In the genomic region with DNA sequence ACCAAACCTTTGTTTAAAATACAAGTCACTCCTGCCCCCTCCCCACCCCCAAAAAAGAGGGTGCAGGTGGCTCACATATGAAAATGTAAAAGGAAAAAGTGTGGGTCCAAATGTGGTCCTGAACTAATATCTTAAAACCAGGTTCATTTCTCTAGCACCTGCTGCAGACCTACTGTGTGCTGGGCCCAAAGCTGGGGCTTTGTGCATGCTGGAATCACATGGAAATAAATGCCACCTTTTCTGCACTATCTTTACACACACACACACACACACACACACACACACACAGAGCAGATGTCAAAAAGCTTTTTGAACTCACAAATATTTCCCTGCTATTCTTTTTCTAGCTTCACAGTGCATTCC, we compare ENCODE assay signal across 16 cellular contexts. TPM values are rescaled to one million over a fixed set of nuclear protein-coding genes. Genes with fewer than 3 reads are reported as not detected.
A peak's percentile ranks its signal among the peaks of the same experiment; 100 is the strongest.
DNase-seq lines count a peak whose midpoint lies in the region; ATAC-seq, FAIRE-seq and TF ChIP-seq lines count a peak whose summit lies in the region.
"Had no signal": no experiment of that assay in that cellular context is flagged by ENCODE, and none has a peak within 500 bp of the region (broad histone marks: within the 10 kb centered on the region; RNA-seq: fewer than 3 reads in every experiment).

No MANE protein-coding gene starts in this region.

- H3K36me3 ChIP-seq in HepG2 (replicated peaks in 1 of 2; ENCODE audit: control insufficient read depth in 1 of 2, insufficient read depth in 2 of 2, low read length in 2 of 2) (no peaks in the 10 kb centered on the region), right lobe of liver (no peaks in the 10 kb centered on the region)

- no peak overlapping the region for H3K27ac ChIP-seq in HepG2 (ENCODE audit: extremely low read length, insufficient read depth, low read length)
- no peak overlapping the region for H3K27ac ChIP-seq in right lobe of liver
- H3K27ac ChIP-seq: PC-9 had no signal

- no peak for DNase-seq in HepG2 (ENCODE audit: low spot score)
- no peak for DNase-seq in right lobe of liver
- DNase-seq in activated CD4-positive, alpha-beta memory T cell treated with anti-CD3 and anti-CD28 coated beads for 36 hours: no peak
- no peak for DNase-seq in glutamatergic neuron
- no peak for DNase-seq in type B pancreatic cell (ENCODE audit: extremely low spot score, unreplicated experiment)
- no peak for DNase-seq in NAMALWA (ENCODE audit: low spot score)
- DNase-seq in amniotic stem cell (lab: John Stamatoyannopoulos, UW): no peak
- DNase-seq: activated B cell treated with CpG ODN at 0.5 μM for 24 hours, PC-9 had no signal

- TF ChIP-seq EP300 in HepG2 (IDR thresholded peaks at IDR 0.05; ENCODE audit: low read depth in 2 of 2, low read length in 2 of 2): no peak
- TF ChIP-seq EP300 in HepG2 (CRISPR knock-in tag; IDR thresholded peaks at IDR 0.05; ENCODE audit: borderline replicate concordance): no peak

- peaks cover 32% of the 10 kb centered on the region for H3K4me1 Mint-ChIP-seq in activated CD4-positive, alpha-beta memory T cell treated with anti-CD3 and anti-CD28 coated beads for 36 hours (ENCODE audit: low read depth)
- H3K4me1 Mint-ChIP-seq in glutamatergic neuron (ENCODE audit: low read depth, unreplicated experiment) (peaks cover 17% of the 10 kb centered on the region), type B pancreatic cell (ENCODE audit: unreplicated experiment) (peaks cover 20% of the 10 kb centered on the region)

- POLR2A ChIA-PET in HepG2 (lab: Yijun Ruan, JAX): interaction anchor here (0.6 to 0.9 kb wide), 3 partner anchors 10 to 109 kb away, joined by 3 to 4 read pairs (median 4); no protein-coding TSS in a partner anchor
- POLR2A ChIA-PET in activated CD4-positive, alpha-beta memory T cell treated with anti-CD3 and anti-CD28 coated beads for 36 hours (lab: Charles Lee): interaction anchor here (0.7 to 19.8 kb wide), 2 partner anchors 36 to 1106 kb away, joined by 4 to 425 read pairs; no protein-coding TSS in a partner anchor

- no peak overlapping the region for H2AFZ ChIP-seq in HepG2 (ENCODE audit: low read length)
- H2AFZ ChIP-seq: PC-9 had no signal

- H3K4me3 ChIP-seq in HepG2 (replicated peaks in 1 of 3; ENCODE audit: insufficient read depth in 1 of 3, low read depth in 2 of 3, low read length in 3 of 3) (no peak overlapping the region; a peak in 1 of 6 replicates), right lobe of liver (no peak overlapping the region)
- H3K4me3 ChIP-seq: PC-9 had no signal

- in situ Hi-C loops in HepG2 (cut with HindIII; ENCODE audit: extremely low pct_ligation_motif_present, low pct_unique_long_range_greater_than_20kb): no loop called here

- H3K27me3 Mint-ChIP-seq in activated CD4-positive, alpha-beta memory T cell treated with anti-CD3 and anti-CD28 coated beads for 36 hours: peaks cover 3% of the 10 kb centered on the region
- H3K27me3 Mint-ChIP-seq in glutamatergic neuron (ENCODE audit: unreplicated experiment): peaks cover 15% of the 10 kb centered on the region
- H3K27me3 Mint-ChIP-seq in type B pancreatic cell: peaks cover 72% of the 10 kb centered on the region

- H3K4me2 ChIP-seq in HepG2 (ENCODE audit: low read depth, low read length): no peak overlapping the region
- H3K4me2 ChIP-seq: PC-9 had no signal

- H3K36me3 Mint-ChIP-seq in activated CD4-positive, alpha-beta memory T cell treated with anti-CD3 and anti-CD28 coated beads for 36 hours: peaks cover 6% of the 10 kb centered on the region
- H3K36me3 Mint-ChIP-seq in glutamatergic neuron (ENCODE audit: unreplicated experiment): peaks cover 5% of the 10 kb centered on the region
- H3K36me3 Mint-ChIP-seq in type B pancreatic cell: no peaks in the 10 kb centered on the region

- peak overlapping the region; percentile 87 for H3K4me3 Mint-ChIP-seq in activated CD4-positive, alpha-beta memory T cell treated with anti-CD3 and anti-CD28 coated beads for 36 hours
- H3K4me3 Mint-ChIP-seq in glutamatergic neuron (ENCODE audit: unreplicated experiment) (peak overlapping the region; percentile 74), type B pancreatic cell (peak overlapping the region; percentile 94)

- FAIRE-seq in HepG2 (lab: Jason Lieb, UNC): no peak
- FAIRE-seq: bronchial epithelial cell, endometrium, GM12891, small intestine had no signal

- CTCF ChIA-PET in HepG2 (lab: Yijun Ruan, JAX; ENCODE audit: low intra/inter-chr PET ratio, low total read pairs): no interaction called here
- CTCF ChIA-PET in activated CD4-positive, alpha-beta memory T cell treated with anti-CD3 and anti-CD28 coated beads for 36 hours (lab: Charles Lee): interaction anchor here (0.5 to 1.9 kb wide), 11 partner anchors 13 to 1297 kb away, joined by 3 to 7 read pairs (median 3); no protein-coding TSS in a partner anchor

- no peaks in the 10 kb centered on the region for H3K9me3 ChIP-seq in HepG2 (ENCODE audit: low read length)
- H3K9me3 ChIP-seq in right lobe of liver: no peaks in the 10 kb centered on the region

- no peak for TF ChIP-seq POLR2A in HepG2 (IDR thresholded peaks at IDR 0.05; ENCODE audit: insufficient read depth in 1 of 2, low read depth in 2 of 2, low read length in 2 of 2)
- TF ChIP-seq POLR2A in right lobe of liver (IDR thresholded peaks at IDR 0.05): no peak

- no peak for ATAC-seq in HepG2
- no peak for ATAC-seq in right lobe of liver
- ATAC-seq in GM19467 (IDR thresholded peaks at IDR 0.05; ENCODE audit: unreplicated experiment): no peak

- TF ChIP-seq CTCF in HepG2 (CRISPR knock-in tag; IDR thresholded peaks at IDR 0.05): no peak
- no peak for TF ChIP-seq CTCF in right lobe of liver (IDR thresholded peaks at IDR 0.05)
- TF ChIP-seq CTCF in glutamatergic neuron (IDR thresholded peaks at IDR 0.05; ENCODE audit: partially characterized antibody, unreplicated experiment): no peak
- no peak for TF ChIP-seq CTCF in type B pancreatic cell (conservative IDR thresholded peaks at IDR 0.05)

- H3K4me1 ChIP-seq in HepG2 (ENCODE audit: insufficient read depth, low read length) (peaks cover 36% of the 10 kb centered on the region), right lobe of liver (peaks cover 0 to 35% (median 7%) of the 10 kb centered on the region in 4 donors)

- no peak for TF ChIP-seq RAD21 in HepG2 (CRISPR knock-in tag; IDR thresholded peaks at IDR 0.05)

- no peaks in the 10 kb centered on the region for H3K9me3 Mint-ChIP-seq in activated CD4-positive, alpha-beta memory T cell treated with anti-CD3 and anti-CD28 coated beads for 36 hours
- peaks cover 19% of the 10 kb centered on the region for H3K9me3 Mint-ChIP-seq in glutamatergic neuron (ENCODE audit: unreplicated experiment)
- no peaks in the 10 kb centered on the region for H3K9me3 Mint-ChIP-seq in type B pancreatic cell
- H3K9me3 Mint-ChIP-seq: activated B cell treated with CpG ODN at 0.5 μM for 24 hours, memory B cell had no signal

- no peaks in the 10 kb centered on the region for H4K20me1 ChIP-seq in HepG2 (ENCODE audit: insufficient read depth, low read length)

- BruUV-seq in HepG2 (replicated peaks; lab: Mats Ljungman, UMichigan): no TSS peak

- no peaks in the 10 kb centered on the region for H3K79me2 ChIP-seq in HepG2 (ENCODE audit: insufficient read depth, low read length)

- H3K27me3 ChIP-seq in HepG2 (ENCODE audit: control insufficient read depth in 1 of 2, insufficient read depth in 2 of 2, low read length in 2 of 2) (peaks cover 1 to 39% of the 10 kb centered on the region in 2 experiments; a peak in 3 of 5 replicates), right lobe of liver (peaks cover 7 to 23% of the 10 kb centered on the region in 2 donors)

- no peak overlapping the region for H3K9ac ChIP-seq in HepG2 (ENCODE audit: insufficient read depth, low read depth, low read length)

- peak overlapping the region; percentile 2 for H3K27ac Mint-ChIP-seq in activated CD4-positive, alpha-beta memory T cell treated with anti-CD3 and anti-CD28 coated beads for 36 hours
- H3K27ac Mint-ChIP-seq in glutamatergic neuron (ENCODE audit: unreplicated experiment) (peak overlapping the region; percentile 72), type B pancreatic cell (no peak overlapping the region)
- H3K27ac Mint-ChIP-seq: activated B cell treated with CpG ODN at 0.5 μM for 24 hours, memory B cell had no signal

- intact Hi-C loops in HepG2 (cut with micrococcal nuclease; ENCODE audit: unreplicated experiment): no loop called here
- intact Hi-C loops in right lobe of liver (cut with DNase I): no loop called here
- intact Hi-C loops in activated CD4-positive, alpha-beta memory T cell treated with anti-CD3 and anti-CD28 coated beads for 36 hours (cut with micrococcal nuclease): loop anchor here (5.0 kb wide), 1 partner anchor 137 kb away; no protein-coding TSS in a partner anchor

TF ChIP-seq in HepG2, 621 proteins besides CTCF, POLR2A, EP300 and RAD21 (continues in another document):
- no peak for TF ChIP-seq TMF1 (CRISPR knock-in tag; IDR thresholded peaks at IDR 0.05; ENCODE audit: low read depth)
- TF ChIP-seq ARNTL (CRISPR knock-in tag; IDR thresholded peaks at IDR 0.05): 0 out of 2 replicates have a peak, but pooled peaks have one; percentile 43

RNA-seq across cellular contexts. Expression of gene BCL11B, which starts 3.2 kb away (rescaled TPM):
- not detected in 2 replicates for total RNA-seq in HepG2 (2016; rRNA removed; fragmentation: Illumina TruSeq; extraction: Trizol)
- not detected in 2 replicates for total RNA-seq in HepG2 (2016; cell fraction: cytosol; rRNA removed; fragmentation: Illumina TruSeq; extraction: Trizol; ENCODE audit: low read depth)
- not detected in 2 replicates for total RNA-seq in HepG2 (2016; cell fraction: insoluble cytoplasmic fraction; rRNA removed; fragmentation: Illumina TruSeq; extraction: Trizol)
- total RNA-seq in HepG2 (2016; cell fraction: membrane; rRNA removed; fragmentation: Illumina TruSeq; extraction: Trizol): not detected in 2 replicates
- total RNA-seq in HepG2 (2016; cell fraction: nucleus; rRNA removed; fragmentation: Illumina TruSeq; extraction: Trizol): not detected in 2 replicates
- polyA plus RNA-seq in HepG2 (2011; rRNA removed): not detected in 2 replicates
- polyA plus RNA-seq in HepG2 (2011; cell fraction: cytosol; rRNA removed): not detected in 2 replicates
- polyA plus RNA-seq in HepG2 (2011; cell fraction: nucleus; rRNA removed): 0.02 and 0.03 TPM in 2 replicates
- polyA plus RNA-seq in HepG2 (2012): not detected in 2 replicates
- polyA plus RNA-seq in HepG2 (2016; cell fraction: cytosol; fragmentation: Illumina TruSeq; extraction: Trizol; ENCODE audit: low read depth): not detected in 2 replicates
- polyA plus RNA-seq in HepG2 (2016; cell fraction: insoluble cytoplasmic fraction; fragmentation: Illumina TruSeq; extraction: Trizol; ENCODE audit: low read depth): not detected in 2 replicates
- not detected in 2 replicates for polyA plus RNA-seq in HepG2 (2016; cell fraction: membrane; fragmentation: Illumina TruSeq; extraction: Trizol; ENCODE audit: low read depth)
- polyA plus RNA-seq in HepG2 (2016; cell fraction: nucleus; fragmentation: Illumina TruSeq; extraction: Trizol; ENCODE audit: insufficient read depth, low read depth): not detected in 2 replicates
- polyA minus RNA-seq in HepG2 (2011; rRNA and poly(A)+ RNA removed; ENCODE audit: low replicate concordance): not detected in 2 replicates
- polyA minus RNA-seq in HepG2 (2011; cell fraction: cytosol; rRNA and poly(A)+ RNA removed): not detected in 2 replicates
- polyA minus RNA-seq in HepG2 (2011; cell fraction: nucleus; rRNA and poly(A)+ RNA removed): under 0.01 TPM in 1 of 2 replicates, not detected in the other
- total RNA-seq in right lobe of liver: under 1 TPM; 0.04 to 0.61 (median 0.24) TPM
- total RNA-seq in activated CD4-positive, alpha-beta memory T cell treated with anti-CD3 and anti-CD28 coated beads for 36 hours: 10 to 100 TPM; 48.9 to 49.1 TPM
- total RNA-seq in glutamatergic neuron (ENCODE audit: unreplicated experiment): 2.6 TPM
- total RNA-seq in type B pancreatic cell (ENCODE audit: low replicate concordance): 11.4 and 32.0 TPM in 2 replicates
- total RNA-seq: PC-9 had no signal
- polyA plus RNA-seq: BJ had no signal
